In genomic region chr2:54590216-54590961, GRCh38 we compare ENCODE assay signal across 10 cellular contexts.
DNase-seq lines count a peak whose midpoint lies in the region; ATAC-seq and TF ChIP-seq lines count a peak whose summit lies in the region.
"Had no signal": no experiment of that assay in that cellular context is flagged by ENCODE, and none has a peak within 500 bp of the region (broad histone marks: within the 10 kb centered on the region; RNA-seq: fewer than 3 reads in every experiment).

No MANE protein-coding gene starts in this region.

- H3K27me3 Mint-ChIP-seq in CD8-positive, alpha-beta memory T cell, result no peaks in the 10 kb centered on the region

- H3K4me1 Mint-ChIP-seq in CD8-positive, alpha-beta memory T cell, result peaks cover 71 to 96% (median 90%) of the 10 kb centered on the region in 3 donors

- H3K27ac ChIP-seq in CD8-positive, alpha-beta memory T cell (ENCODE audit: low read depth, low read length), result no peak overlapping the region
- H3K27ac ChIP-seq in colonic mucosa (peak overlapping the region; percentile 54), neutrophil (peak overlapping the region; percentile 84)

- peak overlapping the region; percentile 77 for H3K4me2 ChIP-seq in Loucy (ENCODE audit: low read depth, low read length, poor library complexity, severe bottlenecking)

- no peaks in the 10 kb centered on the region for H3K9me2 ChIP-seq in Loucy (replicated peaks; ENCODE audit: low read depth, low read length)

- DNase-seq in CD8-positive, alpha-beta memory T cell, result no peak
- DNase-seq in colonic mucosa, result no peak
- no peak for DNase-seq in AG08396 (ENCODE audit: low spot score)
- no peak for DNase-seq in DMS 273 treated with DMSO at 0.1 percent for 48 hours (lab: John Stamatoyannopoulos, UW)
- DNase-seq: amygdala, NCI-H1417 treated with DMSO at 0.1 percent for 48 hours, sigmoid colon had no signal

- H3K9me3 ChIP-seq in CD8-positive, alpha-beta memory T cell (ENCODE audit: low read length), result no peaks in the 10 kb centered on the region
- H3K9me3 ChIP-seq in Loucy (ENCODE audit: insufficient read depth, low read depth, low read length), result no peaks in the 10 kb centered on the region
- no peaks in the 10 kb centered on the region for H3K9me3 ChIP-seq in colonic mucosa
- no peaks in the 10 kb centered on the region for H3K9me3 ChIP-seq in neutrophil
- H3K9me3 ChIP-seq: sigmoid colon had no signal

- H3K4me1 ChIP-seq in CD8-positive, alpha-beta memory T cell (ENCODE audit: insufficient read depth, low read length), result peaks cover 83% of the 10 kb centered on the region
- H3K4me1 ChIP-seq in Loucy (ENCODE audit: insufficient read depth, low read length, poor library complexity, severe bottlenecking) (peaks cover 72% of the 10 kb centered on the region), colonic mucosa (peaks cover 25% of the 10 kb centered on the region), neutrophil (ENCODE audit: control insufficient read depth in 1 of 2, insufficient read depth in 1 of 2, low read depth in 1 of 2, low read length in 1 of 2) (peaks cover 95 to 96% of the 10 kb centered on the region in 2 experiments)

- peaks cover 0 to 13% (median 4%) of the 10 kb centered on the region in 3 donors for H3K36me3 Mint-ChIP-seq in CD8-positive, alpha-beta memory T cell

- intact Hi-C loops in colonic mucosa (cut with DNase I), result no loop called here

- CTCF ChIA-PET in CD8-positive, alpha-beta memory T cell (lab: Charles Lee), result interaction anchor here (1.4 to 2.1 kb wide), 4 partner anchors 9 to 32 kb away, joined by 3 to 5 read pairs (median 4); no protein-coding TSS in a partner anchor

- H3K79me2 ChIP-seq in Loucy (ENCODE audit: insufficient read depth, low read length), result peaks cover 94% of the 10 kb centered on the region

- H3K9ac ChIP-seq in Loucy (ENCODE audit: low read depth, low read length, poor library complexity, severe bottlenecking) (peak overlapping the region; percentile 54), colonic mucosa (ENCODE audit: low read depth in 2 of 2, low read length in 2 of 2) (peak overlapping the region in 1 of 2 donors; percentile 39)

- TF ChIP-seq CTCF in Loucy (conservative IDR thresholded peaks at IDR 0.05; ENCODE audit: low read length), result no peak
- TF ChIP-seq CTCF in colonic mucosa (IDR thresholded peaks at IDR 0.05), result no peak
- no peak for TF ChIP-seq CTCF in neutrophil (IDR thresholded peaks at IDR 0.05)

- H2AFZ ChIP-seq in Loucy (ENCODE audit: low read length), result no peak overlapping the region

- no peaks in the 10 kb centered on the region for H3K27me3 ChIP-seq in CD8-positive, alpha-beta memory T cell (ENCODE audit: insufficient read depth, low read length, poor library complexity, severe bottlenecking)
- H3K27me3 ChIP-seq in Loucy (ENCODE audit: insufficient read depth, low read length, poor library complexity, severe bottlenecking), result no peaks in the 10 kb centered on the region
- H3K27me3 ChIP-seq in colonic mucosa, result no peaks in the 10 kb centered on the region
- H3K27me3 ChIP-seq in neutrophil, result no peaks in the 10 kb centered on the region
- H3K27me3 ChIP-seq: sigmoid colon had no signal

- H3K27ac Mint-ChIP-seq in CD8-positive, alpha-beta memory T cell, result peak overlapping the region; percentile 46 to 97 (median 76)

- H3F3A ChIP-seq in Loucy (ENCODE audit: low read depth), result peaks cover 18% of the 10 kb centered on the region

- H3K4me3 Mint-ChIP-seq in CD8-positive, alpha-beta memory T cell, result peak overlapping the region in 6 of 7 donors; percentile 10 to 63 (median 22)

- ATAC-seq in HG03135 (IDR thresholded peaks at IDR 0.05; ENCODE audit: unreplicated experiment), result no peak

- H3K4me3 ChIP-seq in CD8-positive, alpha-beta memory T cell (ENCODE audit: low read length), result peak overlapping the region; percentile 26
- H3K4me3 ChIP-seq in Loucy (ENCODE audit: low read length, poor library complexity, severe bottlenecking) (peak overlapping the region; percentile 60), colonic mucosa (no peak overlapping the region), neutrophil (ENCODE audit: low read depth in 1 of 2, low read length in 1 of 2) (peak overlapping the region in 1 of 2 experiments; percentile 34)
- H3K4me3 ChIP-seq: sigmoid colon had no signal

- H4K20me1 ChIP-seq in Loucy (ENCODE audit: insufficient read depth, low read length, poor library complexity, severe bottlenecking), result peaks cover 39% of the 10 kb centered on the region

- H3K36me3 ChIP-seq in CD8-positive, alpha-beta memory T cell (ENCODE audit: insufficient read depth, low read length), result no peaks in the 10 kb centered on the region
- H3K36me3 ChIP-seq in Loucy (ENCODE audit: insufficient read depth, low read length) (peaks cover 9% of the 10 kb centered on the region; the same call in 1 of the 2 replicates), colonic mucosa (no peaks in the 10 kb centered on the region), neutrophil (no peaks in the 10 kb centered on the region)
- H3K36me3 ChIP-seq: sigmoid colon had no signal

- no peaks in the 10 kb centered on the region for H3K9me3 Mint-ChIP-seq in CD8-positive, alpha-beta memory T cell

- POLR2A ChIA-PET in CD8-positive, alpha-beta memory T cell (lab: Charles Lee), result interaction anchor here (0.9 kb wide), 1 partner anchor 11 kb away, joined by 4 read pairs; no protein-coding TSS in a partner anchor
